ENCODE assay signal across 9 cellular contexts in genomic region chr20:33091147-33091546, GRCh38. TPM values are rescaled to one million over a fixed set of nuclear protein-coding genes. Genes with fewer than 3 reads are reported as not detected.
"Had no signal": no experiment of that assay in that cellular context is flagged by ENCODE, and none has a peak within 500 bp of the region (broad histone marks: within the 10 kb centered on the region; RNA-seq: fewer than 3 reads in every experiment).

No MANE protein-coding gene starts in this region.

- DNase-seq: GDM1, GF-D8 had no signal

- FAIRE-seq: G401.6, GM12878, GM12891, GM12892, GM18507, GM19239 had no signal

- H3K4me3 ChIP-seq: GM12878 had no signal

- ATAC-seq: GM12878 had no signal

RNA-seq across cellular contexts. Expression of gene BPIFB4, which starts 11.7 kb away (rescaled TPM):
- total RNA-seq: G401, GM12878 had no signal

RNA-seq across cellular contexts. Expression of gene BPIFB3, which starts 37.4 kb away (rescaled TPM):
- total RNA-seq: G401, GM12878 had no signal
- polyA plus RNA-seq: GM12878 had no signal

RNA-seq across cellular contexts. Expression of gene BPIFB6, which starts 59.7 kb away (rescaled TPM):
- total RNA-seq: G401, GM12878 had no signal
- polyA plus RNA-seq: GM12878 had no signal
